In genomic region chr19:3580156-3580955, GRCh38 we compare ENCODE assay signal across 11 cellular contexts. TPM values are rescaled to one million over a fixed set of nuclear protein-coding genes. Genes with fewer than 3 reads are reported as not detected.
DNase-seq lines count a peak whose midpoint lies in the region; ATAC-seq, FAIRE-seq and TF ChIP-seq lines count a peak whose summit lies in the region.
"Had no signal": no experiment of that assay in that cellular context is flagged by ENCODE, and none has a peak within 500 bp of the region (broad histone marks: within the 10 kb centered on the region; RNA-seq: fewer than 3 reads in every experiment).

No MANE protein-coding gene starts in this region.

- dilution Hi-C loops in endothelial cell of umbilical vein (cut with MboI; ENCODE audit: extremely low pct_ligation_motif_present, low sequenced_read_pairs): no loop called here

- H3K9me3 Mint-ChIP-seq in neural progenitor cell: no peaks in the 10 kb centered on the region
- H3K9me3 Mint-ChIP-seq: CD4-positive, CD25-positive, alpha-beta regulatory T cell; central memory CD8-positive, alpha-beta T cell had no signal

- H3K4me1 ChIP-seq in endothelial cell of umbilical vein (ENCODE audit: control insufficient read depth, extremely low read depth, insufficient read depth, low read length) (peaks cover 16% of the 10 kb centered on the region), neural progenitor cell (peaks cover 11% of the 10 kb centered on the region)

- no peak for ATAC-seq in HG02759 (IDR thresholded peaks at IDR 0.05; ENCODE audit: unreplicated experiment)
- ATAC-seq in HG03457 (IDR thresholded peaks at IDR 0.05; ENCODE audit: unreplicated experiment): no peak

- intact Hi-C loops in endothelial cell of umbilical vein (cut with micrococcal nuclease): no loop called here

- H3K79me2 ChIP-seq in endothelial cell of umbilical vein (ENCODE audit: control insufficient read depth, insufficient read depth, low read length) (no peaks in the 10 kb centered on the region), neural progenitor cell (ENCODE audit: low read depth) (no peaks in the 10 kb centered on the region)

- H3K27me3 ChIP-seq in endothelial cell of umbilical vein (ENCODE audit: control insufficient read depth in 2 of 2, insufficient read depth in 2 of 2, low read length in 2 of 2) (no peaks in the 10 kb centered on the region), neural progenitor cell (peaks cover 91% of the 10 kb centered on the region)

- H3K36me3 ChIP-seq in endothelial cell of umbilical vein (ENCODE audit: control insufficient read depth in 2 of 2, extremely low read depth in 1 of 2, insufficient read depth in 2 of 2, low read length in 2 of 2) (peaks cover 0 to 1% of the 10 kb centered on the region in 2 experiments), neural progenitor cell (no peaks in the 10 kb centered on the region)

- H3K4me3 Mint-ChIP-seq in neural progenitor cell: peak overlapping the region; percentile 41
- H3K4me3 Mint-ChIP-seq: central memory CD8-positive, alpha-beta T cell had no signal

- H3K36me3 Mint-ChIP-seq in neural progenitor cell: peaks cover 1% of the 10 kb centered on the region

- H4K20me1 ChIP-seq in endothelial cell of umbilical vein (replicated peaks; ENCODE audit: control insufficient read depth, extremely low read depth, insufficient read depth, low read length) (no peaks in the 10 kb centered on the region), neural progenitor cell (ENCODE audit: low read depth) (peaks cover 33% of the 10 kb centered on the region)

- no peak overlapping the region for H2AFZ ChIP-seq in endothelial cell of umbilical vein (ENCODE audit: low read depth, low read length)
- H2AFZ ChIP-seq in neural progenitor cell (replicated peaks): no peak overlapping the region

- no peak for TF ChIP-seq POLR2A in endothelial cell of umbilical vein (IDR thresholded peaks at IDR 0.05; ENCODE audit: low read depth, low read length)

- CTCF ChIA-PET in AG04449 (lab: Yijun Ruan, JAX) (no interaction called here), endothelial cell of umbilical vein (lab: Charles Lee) (interaction anchor here (1.2 kb wide), 1 partner anchor 35 kb away, joined by 5 read pairs; no protein-coding TSS in a partner anchor)

- FAIRE-seq in endothelial cell of umbilical vein (lab: Jason Lieb, UNC): peak; percentile 96
- no peak for FAIRE-seq in D721Med (lab: Jason Lieb, UNC)

- peaks cover 17% of the 10 kb centered on the region for H3K27me3 Mint-ChIP-seq in neural progenitor cell (ENCODE audit: insufficient read depth, low read depth)
- H3K27me3 Mint-ChIP-seq: central memory CD8-positive, alpha-beta T cell had no signal

- POLR2A ChIA-PET in AG04449 (lab: Yijun Ruan, JAX): interaction anchor here (1.4 kb wide), 1 partner anchor 79 kb away, joined by 3 read pairs; no protein-coding TSS in a partner anchor
- POLR2A ChIA-PET in endothelial cell of umbilical vein (lab: Charles Lee): no interaction called here

- DNase-seq in AG04449 (ENCODE audit: low read depth, low spot score) (peak; percentile 84), OCI-M1 (lab: John Stamatoyannopoulos, UW) (peak; percentile 17), endothelial cell of umbilical vein (ENCODE audit: low read depth, low spot score) (peak; percentile 69), neural progenitor cell (ENCODE audit: low spot score) (no peak), NCI-H526 (lab: John Stamatoyannopoulos, UW) (no peak), D721Med (ENCODE audit: insufficient read length, low spot score) (no peak)
- DNase-seq: CD4-positive, CD25-positive, alpha-beta regulatory T cell; stimulated activated CD4-positive, alpha-beta T cell treated with anti-CD3 and anti-CD28 coated beads, Interleukin-4, amount 100 ng/mL, for 4 hours had no signal

- H3F3A ChIP-seq in neural progenitor cell (ENCODE audit: low read depth): peaks cover 25% of the 10 kb centered on the region

- no peaks in the 10 kb centered on the region for H3K9me3 ChIP-seq in endothelial cell of umbilical vein (replicated peaks; ENCODE audit: control insufficient read depth, insufficient read depth, low read length)
- no peaks in the 10 kb centered on the region for H3K9me3 ChIP-seq in neural progenitor cell (ENCODE audit: low read depth)

- H3K9me1 ChIP-seq in endothelial cell of umbilical vein (replicated peaks; ENCODE audit: control insufficient read depth, extremely low read depth, insufficient read depth, low read length): no peaks in the 10 kb centered on the region

- peaks cover 8% of the 10 kb centered on the region for H3K4me1 Mint-ChIP-seq in neural progenitor cell
- H3K4me1 Mint-ChIP-seq: central memory CD8-positive, alpha-beta T cell had no signal

- H3K4me3 ChIP-seq in AG04449 (ENCODE audit: low read depth, low read length): no peak overlapping the region
- no peak overlapping the region for H3K4me3 ChIP-seq in endothelial cell of umbilical vein (replicated peaks in 1 of 3; ENCODE audit: insufficient read depth in 1 of 3, low read depth in 1 of 3, low read length in 3 of 3)
- H3K4me3 ChIP-seq in neural progenitor cell: no peak overlapping the region

- BruUV-seq in endothelial cell of umbilical vein (replicated peaks; lab: Mats Ljungman, UMichigan): no TSS peak

- H3K27ac Mint-ChIP-seq in neural progenitor cell: no peak overlapping the region
- H3K27ac Mint-ChIP-seq: CD4-positive, CD25-positive, alpha-beta regulatory T cell had no signal

- H3K27ac ChIP-seq in endothelial cell of umbilical vein (ENCODE audit: insufficient read depth, low read depth, low read length) (no peak overlapping the region), neural progenitor cell (no peak overlapping the region)

- H3K4me2 ChIP-seq in endothelial cell of umbilical vein (ENCODE audit: insufficient read depth, low read length): no peak overlapping the region
- no peak overlapping the region for H3K4me2 ChIP-seq in neural progenitor cell

- H3K9ac ChIP-seq in endothelial cell of umbilical vein (replicated peaks; ENCODE audit: extremely low read depth, insufficient read depth, low read length) (no peak overlapping the region), neural progenitor cell (no peak overlapping the region)

- TF ChIP-seq CTCF in AG04449 (IDR thresholded peaks at IDR 0.05; ENCODE audit: insufficient read depth, low read length, missing control alignments): no peak
- TF ChIP-seq CTCF in endothelial cell of umbilical vein (IDR thresholded peaks at IDR 0.05; ENCODE audit: extremely low read depth in 1 of 2, insufficient read depth in 1 of 2, low read depth in 1 of 2, low read length in 2 of 2): no peak
- no peak for TF ChIP-seq CTCF in neural progenitor cell (IDR thresholded peaks at IDR 0.05)
- no peak for TF ChIP-seq CTCF in D721Med (IDR thresholded peaks at IDR 0.05; ENCODE audit: insufficient read depth, missing control alignments)

RNA-seq across cellular contexts. Expression of gene GIPC3, which starts 4.9 kb away (rescaled TPM):
- total RNA-seq in endothelial cell of umbilical vein: 6.6 and 7.1 TPM in 2 replicates
- 1.9 and 2.2 TPM in 2 replicates for polyA plus RNA-seq in endothelial cell of umbilical vein
- 1.9 and 2.1 TPM in 2 replicates for polyA plus RNA-seq in endothelial cell of umbilical vein (2011; cell fraction: cytosol; rRNA removed)
- polyA plus RNA-seq in endothelial cell of umbilical vein (2011; cell fraction: nucleus; rRNA removed): 2.3 and 2.8 TPM in 2 replicates
- 1.1 and 1.5 TPM in 2 replicates for polyA plus RNA-seq in endothelial cell of umbilical vein (2012)
- polyA minus RNA-seq in endothelial cell of umbilical vein: 1.8 and 2.5 TPM in 2 replicates
- 6.8 TPM for polyA minus RNA-seq in endothelial cell of umbilical vein (2011; cell fraction: cytosol; rRNA and poly(A)+ RNA removed)
- polyA minus RNA-seq in endothelial cell of umbilical vein (2011; cell fraction: nucleus; rRNA and poly(A)+ RNA removed): 0.43 and 0.63 TPM in 2 replicates
- 0.09 TPM in 1 of 2 replicates, not detected in the other for total RNA-seq in neural progenitor cell (ENCODE audit: low replicate concordance)

RNA-seq across cellular contexts. Expression of gene HMG20B, which starts 7.6 kb away (rescaled TPM):
- total RNA-seq in endothelial cell of umbilical vein (98.0 and 98.2 TPM in 2 replicates), neural progenitor cell (ENCODE audit: low replicate concordance) (51.4 and 135 TPM in 2 replicates)
- polyA plus RNA-seq in endothelial cell of umbilical vein: 53.2 and 63.9 TPM in 2 replicates
- 43.3 and 57.2 TPM in 2 replicates for polyA plus RNA-seq in endothelial cell of umbilical vein (2011; cell fraction: cytosol; rRNA removed)
- polyA plus RNA-seq in endothelial cell of umbilical vein (2011; cell fraction: nucleus; rRNA removed): 104 and 115 TPM in 2 replicates
- 55.7 and 69.0 TPM in 2 replicates for polyA plus RNA-seq in endothelial cell of umbilical vein (2012)
- polyA minus RNA-seq in endothelial cell of umbilical vein: 14.0 and 17.1 TPM in 2 replicates
- 123 TPM for polyA minus RNA-seq in endothelial cell of umbilical vein (2011; cell fraction: cytosol; rRNA and poly(A)+ RNA removed)
- 11.3 and 18.5 TPM in 2 replicates for polyA minus RNA-seq in endothelial cell of umbilical vein (2011; cell fraction: nucleus; rRNA and poly(A)+ RNA removed)

RNA-seq across cellular contexts. Expression of gene MFSD12, which starts 23.0 kb away (rescaled TPM):
- total RNA-seq in endothelial cell of umbilical vein (78.9 and 80.4 TPM in 2 replicates), neural progenitor cell (ENCODE audit: low replicate concordance) (34.1 and 47.6 TPM in 2 replicates)
- 51.7 and 66.9 TPM in 2 replicates for polyA plus RNA-seq in endothelial cell of umbilical vein
- 27.4 and 38.4 TPM in 2 replicates for polyA plus RNA-seq in endothelial cell of umbilical vein (2011; cell fraction: cytosol; rRNA removed)
- 102 and 113 TPM in 2 replicates for polyA plus RNA-seq in endothelial cell of umbilical vein (2011; cell fraction: nucleus; rRNA removed)
- 49.8 and 67.4 TPM in 2 replicates for polyA plus RNA-seq in endothelial cell of umbilical vein (2012)
- polyA minus RNA-seq in endothelial cell of umbilical vein: 34.5 and 41.8 TPM in 2 replicates
- 649 TPM for polyA minus RNA-seq in endothelial cell of umbilical vein (2011; cell fraction: cytosol; rRNA and poly(A)+ RNA removed)
- polyA minus RNA-seq in endothelial cell of umbilical vein (2011; cell fraction: nucleus; rRNA and poly(A)+ RNA removed): 24.4 and 34.2 TPM in 2 replicates

RNA-seq across cellular contexts. Expression of gene TBXA2R, which starts 26.3 kb away (rescaled TPM):
- total RNA-seq in endothelial cell of umbilical vein (2.9 and 3.4 TPM in 2 replicates), neural progenitor cell (ENCODE audit: low replicate concordance) (0.09 TPM in 1 of 2 replicates, not detected in the other)
- polyA plus RNA-seq in endothelial cell of umbilical vein: 2.4 TPM in 2 replicates
- polyA plus RNA-seq in endothelial cell of umbilical vein (2011; cell fraction: cytosol; rRNA removed): 1.3 and 1.6 TPM in 2 replicates
- 0.65 and 1.4 TPM in 2 replicates for polyA plus RNA-seq in endothelial cell of umbilical vein (2011; cell fraction: nucleus; rRNA removed)
- 1.3 and 2.0 TPM in 2 replicates for polyA plus RNA-seq in endothelial cell of umbilical vein (2012)
- polyA minus RNA-seq in endothelial cell of umbilical vein: 0.95 and 1.2 TPM in 2 replicates
- polyA minus RNA-seq in endothelial cell of umbilical vein (2011; cell fraction: cytosol; rRNA and poly(A)+ RNA removed): 3.9 TPM
- 0.24 and 0.38 TPM in 2 replicates for polyA minus RNA-seq in endothelial cell of umbilical vein (2011; cell fraction: nucleus; rRNA and poly(A)+ RNA removed)

RNA-seq across cellular contexts. Expression of gene TEKTIP1, which starts 41.4 kb away (rescaled TPM):
- total RNA-seq in endothelial cell of umbilical vein: 0.53 and 0.73 TPM in 2 replicates
- not detected in 2 replicates for polyA plus RNA-seq in endothelial cell of umbilical vein
- not detected in 2 replicates for polyA plus RNA-seq in endothelial cell of umbilical vein (2011; cell fraction: cytosol; rRNA removed)
- polyA plus RNA-seq in endothelial cell of umbilical vein (2011; cell fraction: nucleus; rRNA removed): not detected in 2 replicates
- polyA plus RNA-seq in endothelial cell of umbilical vein (2012): 0.83 TPM in 1 of 2 replicates, not detected in the other
- not detected in 2 replicates for polyA minus RNA-seq in endothelial cell of umbilical vein
- not detected for polyA minus RNA-seq in endothelial cell of umbilical vein (2011; cell fraction: cytosol; rRNA and poly(A)+ RNA removed)
- polyA minus RNA-seq in endothelial cell of umbilical vein (2011; cell fraction: nucleus; rRNA and poly(A)+ RNA removed): not detected in 2 replicates
- not detected in 2 replicates for total RNA-seq in neural progenitor cell (ENCODE audit: low replicate concordance)

Comparison
In these comparisons a context has a peak if more than half of its experiments do, and no peak if none do; other contexts are left out.
1. DNase-seq: peak in AG04449 (single experiment), OCI-M1 (single experiment) and endothelial cell of umbilical vein (single experiment); none in neural progenitor cell (single experiment), NCI-H526 (0 of 2) and D721Med (single experiment).